Comparison of ENCODE assay signal across 22 cellular contexts in genomic region chr5:133709074-133709676, GRCh38.
DNase-seq lines count a peak whose midpoint lies in the region; ATAC-seq and TF ChIP-seq lines count a peak whose summit lies in the region.
"Had no signal": no experiment of that assay in that cellular context is flagged by ENCODE, and none has a peak within 500 bp of the region (broad histone marks: within the 10 kb centered on the region; RNA-seq: fewer than 3 reads in every experiment).

No MANE protein-coding gene starts in this region.

- H3K4me3 ChIP-seq in endodermal cell (ENCODE audit: low read length): no peak overlapping the region
- H3K4me3 ChIP-seq: esophagus squamous epithelium, heart left ventricle, ovary had no signal

- H3K36me3 ChIP-seq in endodermal cell (ENCODE audit: control insufficient read depth, insufficient read depth, low read length): no peaks in the 10 kb centered on the region
- H3K36me3 ChIP-seq: esophagus squamous epithelium, heart left ventricle, ovary had no signal

- H3K9me3 Mint-ChIP-seq in endodermal cell: no peaks in the 10 kb centered on the region
- H3K9me3 Mint-ChIP-seq: activated T-cell treated with anti-CD3 and anti-CD28 coated beads, Interleukin-2, amount 50 U/mL, for 4 hours; central memory CD8-positive, alpha-beta T cell; natural killer cell had no signal

- no peaks in the 10 kb centered on the region for H3K36me3 Mint-ChIP-seq in endodermal cell (ENCODE audit: low read depth)
- H3K36me3 Mint-ChIP-seq: CD14-positive monocyte, natural killer cell had no signal

- 87 to 94% methylated on average over 2 to 3 of the region's 3 CpGs for WGBS in endodermal cell (ENCODE audit: insufficient coverage in 1 of 2, insufficient read length in 1 of 2), 2 experiments

- no peak overlapping the region for H3K4me3 Mint-ChIP-seq in endodermal cell
- H3K4me3 Mint-ChIP-seq: activated T-cell treated with anti-CD3 and anti-CD28 coated beads, Interleukin-2, amount 50 U/mL, for 4 hours; CD14-positive monocyte; central memory CD8-positive, alpha-beta T cell; natural killer cell had no signal

- DNase-seq in AG08396 (ENCODE audit: low spot score): peak; percentile 19
- DNase-seq in NCI-H69 (lab: John Stamatoyannopoulos, UW): peak; percentile 55
- peak; percentile 3 for DNase-seq in endodermal cell
- DNase-seq in left lobe of liver (ENCODE audit: low spot score): peak; percentile 5
- no peak for DNase-seq in activated CD4-positive, alpha-beta T cell treated with anti-CD3 and anti-CD28 coated beads for 4 hours
- DNase-seq in occipital lobe (lab: John Stamatoyannopoulos, UW): no peak
- no peak for DNase-seq in NCI-H1105 treated with DMSO at 0.1 percent for 48 hours (lab: John Stamatoyannopoulos, UW)
- DNase-seq: activated naive CD4-positive, alpha-beta T cell treated with Interleukin-2 at 50 U/mL for 16 hours; activated T-cell treated with anti-CD3 and anti-CD28 coated beads, Interleukin-2, amount 50 U/mL, for 4 hours; effector CD8-positive, alpha-beta T cell; esophagus squamous epithelium; heart left ventricle; Kasumi-1; natural killer cell; NCI-H1048; NCI-H2081 treated with DMSO at 0.1 percent for 48 hours; ovary; right cardiac atrium; T1000 had no signal

- H3K27ac Mint-ChIP-seq in endodermal cell: no peak overlapping the region
- H3K27ac Mint-ChIP-seq: CD14-positive monocyte, natural killer cell had no signal

- H3K4me1 ChIP-seq in endodermal cell (ENCODE audit: control insufficient read depth, insufficient read depth, low read length): no peaks in the 10 kb centered on the region

- peaks cover 6% of the 10 kb centered on the region for H3K27me3 Mint-ChIP-seq in endodermal cell (ENCODE audit: insufficient read depth)

- ATAC-seq in left lobe of liver: no peak
- ATAC-seq in HG02973 (IDR thresholded peaks at IDR 0.05; ENCODE audit: unreplicated experiment): no peak
- ATAC-seq: activated T-cell treated with anti-CD3 and anti-CD28 coated beads, Interleukin-2, amount 50 U/mL, for 4 hours; heart left ventricle; natural killer cell; right cardiac atrium had no signal

- no peak overlapping the region for H3K9ac ChIP-seq in endodermal cell (ENCODE audit: extremely low read depth, low read length, poor library complexity, severe bottlenecking)

- H3K27me3 ChIP-seq in endodermal cell (ENCODE audit: control insufficient read depth, insufficient read depth, low read length, poor library complexity, severe bottlenecking): no peaks in the 10 kb centered on the region
- H3K27me3 ChIP-seq: heart left ventricle, ovary had no signal

- no peak for TF ChIP-seq CTCF in endodermal cell (conservative IDR thresholded peaks at IDR 0.05)

- H3K9me3 ChIP-seq in endodermal cell (ENCODE audit: control insufficient read depth, low read length): no peaks in the 10 kb centered on the region
- H3K9me3 ChIP-seq: esophagus squamous epithelium, heart left ventricle, ovary had no signal

- H3K4me1 Mint-ChIP-seq in endodermal cell: no peaks in the 10 kb centered on the region
- H3K4me1 Mint-ChIP-seq: CD14-positive monocyte; central memory CD8-positive, alpha-beta T cell; natural killer cell had no signal

- no peak overlapping the region for H3K27ac ChIP-seq in endodermal cell (ENCODE audit: low read depth, low read length)
- H3K27ac ChIP-seq: heart left ventricle, ovary had no signal

Comparison
In these comparisons a context has a peak if more than half of its experiments do, and no peak if none do; other contexts are left out.
1. DNase-seq: peak in AG08396 (single experiment), NCI-H69 (single experiment), endodermal cell (single experiment) and left lobe of liver (single experiment); none in activated CD4-positive, alpha-beta T cell treated with anti-CD3 and anti-CD28 coated beads for 4 hours (0 of 2), occipital lobe (single experiment) and NCI-H1105 treated with DMSO at 0.1 percent for 48 hours (single experiment).